In genomic region chr12:27780612-27781408, GRCh38 we compare ENCODE assay signal across 1 cellular context.
TF ChIP-seq lines count a peak whose summit lies in the region.

No MANE protein-coding gene starts in this region.

TF ChIP-seq in HepG2, 621 proteins besides CTCF, POLR2A, EP300 and RAD21 (continued from another document and continues in another):
- TF ChIP-seq LRRFIP1 (CRISPR knock-in tag; conservative IDR thresholded peaks at IDR 0.05): no peak
- TF ChIP-seq ZSCAN21 (CRISPR knock-in tag; IDR thresholded peaks at IDR 0.05; ENCODE audit: borderline replicate concordance): no peak; the same call in 1 of the 2 replicates
- TF ChIP-seq NR2F2 (IDR thresholded peaks at IDR 0.05; ENCODE audit: borderline replicate concordance, low read depth): no peak
- no peak for TF ChIP-seq KDM4B (CRISPR knock-in tag; IDR thresholded peaks at IDR 0.05)
- no peak for TF ChIP-seq HCFC1 (IDR thresholded peaks at IDR 0.05; ENCODE audit: low read depth, low read length)
- TF ChIP-seq JARID2 (CRISPR knock-in tag; IDR thresholded peaks at IDR 0.05; ENCODE audit: insufficient replicate concordance): no peak
- TF ChIP-seq, protein P1, sequence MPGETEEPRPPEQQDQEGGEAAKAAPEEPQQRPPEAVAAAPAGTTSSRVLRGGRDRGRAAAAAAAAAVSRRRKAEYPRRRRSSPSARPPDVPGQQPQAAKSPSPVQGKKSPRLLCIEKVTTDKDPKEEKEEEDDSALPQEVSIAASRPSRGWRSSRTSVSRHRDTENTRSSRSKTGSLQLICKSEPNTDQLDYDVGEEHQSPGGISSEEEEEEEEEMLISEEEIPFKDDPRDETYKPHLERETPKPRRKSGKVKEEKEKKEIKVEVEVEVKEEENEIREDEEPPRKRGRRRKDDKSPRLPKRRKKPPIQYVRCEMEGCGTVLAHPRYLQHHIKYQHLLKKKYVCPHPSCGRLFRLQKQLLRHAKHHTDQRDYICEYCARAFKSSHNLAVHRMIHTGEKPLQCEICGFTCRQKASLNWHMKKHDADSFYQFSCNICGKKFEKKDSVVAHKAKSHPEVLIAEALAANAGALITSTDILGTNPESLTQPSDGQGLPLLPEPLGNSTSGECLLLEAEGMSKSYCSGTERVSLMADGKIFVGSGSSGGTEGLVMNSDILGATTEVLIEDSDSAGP (CRISPR knock-in tag; IDR thresholded peaks at IDR 0.05; ENCODE audit: borderline replicate concordance): peak; percentile 58; the same call in 1 of the 2 replicates
- TF ChIP-seq NFIB (CRISPR knock-in tag; IDR thresholded peaks at IDR 0.05; ENCODE audit: borderline replicate concordance): no peak
- TF ChIP-seq RFX1 (IDR thresholded peaks at IDR 0.05): no peak
- TF ChIP-seq REPIN1 (CRISPR knock-in tag; IDR thresholded peaks at IDR 0.05; ENCODE audit: borderline replicate concordance, low read depth): no peak
- TF ChIP-seq, protein P2, sequence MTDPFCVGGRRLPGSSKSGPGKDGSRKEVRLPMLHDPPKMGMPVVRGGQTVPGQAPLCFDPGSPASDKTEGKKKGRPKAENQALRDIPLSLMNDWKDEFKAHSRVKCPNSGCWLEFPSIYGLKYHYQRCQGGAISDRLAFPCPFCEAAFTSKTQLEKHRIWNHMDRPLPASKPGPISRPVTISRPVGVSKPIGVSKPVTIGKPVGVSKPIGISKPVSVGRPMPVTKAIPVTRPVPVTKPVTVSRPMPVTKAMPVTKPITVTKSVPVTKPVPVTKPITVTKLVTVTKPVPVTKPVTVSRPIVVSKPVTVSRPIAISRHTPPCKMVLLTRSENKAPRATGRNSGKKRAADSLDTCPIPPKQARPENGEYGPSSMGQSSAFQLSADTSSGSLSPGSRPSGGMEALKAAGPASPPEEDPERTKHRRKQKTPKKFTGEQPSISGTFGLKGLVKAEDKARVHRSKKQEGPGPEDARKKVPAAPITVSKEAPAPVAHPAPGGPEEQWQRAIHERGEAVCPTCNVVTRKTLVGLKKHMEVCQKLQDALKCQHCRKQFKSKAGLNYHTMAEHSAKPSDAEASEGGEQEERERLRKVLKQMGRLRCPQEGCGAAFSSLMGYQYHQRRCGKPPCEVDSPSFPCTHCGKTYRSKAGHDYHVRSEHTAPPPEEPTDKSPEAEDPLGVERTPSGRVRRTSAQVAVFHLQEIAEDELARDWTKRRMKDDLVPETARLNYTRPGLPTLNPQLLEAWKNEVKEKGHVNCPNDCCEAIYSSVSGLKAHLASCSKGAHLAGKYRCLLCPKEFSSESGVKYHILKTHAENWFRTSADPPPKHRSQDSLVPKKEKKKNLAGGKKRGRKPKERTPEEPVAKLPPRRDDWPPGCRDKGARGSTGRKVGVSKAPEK (CRISPR knock-in tag; IDR thresholded peaks at IDR 0.05; ENCODE audit: borderline replicate concordance): no peak
- TF ChIP-seq, protein P3, sequence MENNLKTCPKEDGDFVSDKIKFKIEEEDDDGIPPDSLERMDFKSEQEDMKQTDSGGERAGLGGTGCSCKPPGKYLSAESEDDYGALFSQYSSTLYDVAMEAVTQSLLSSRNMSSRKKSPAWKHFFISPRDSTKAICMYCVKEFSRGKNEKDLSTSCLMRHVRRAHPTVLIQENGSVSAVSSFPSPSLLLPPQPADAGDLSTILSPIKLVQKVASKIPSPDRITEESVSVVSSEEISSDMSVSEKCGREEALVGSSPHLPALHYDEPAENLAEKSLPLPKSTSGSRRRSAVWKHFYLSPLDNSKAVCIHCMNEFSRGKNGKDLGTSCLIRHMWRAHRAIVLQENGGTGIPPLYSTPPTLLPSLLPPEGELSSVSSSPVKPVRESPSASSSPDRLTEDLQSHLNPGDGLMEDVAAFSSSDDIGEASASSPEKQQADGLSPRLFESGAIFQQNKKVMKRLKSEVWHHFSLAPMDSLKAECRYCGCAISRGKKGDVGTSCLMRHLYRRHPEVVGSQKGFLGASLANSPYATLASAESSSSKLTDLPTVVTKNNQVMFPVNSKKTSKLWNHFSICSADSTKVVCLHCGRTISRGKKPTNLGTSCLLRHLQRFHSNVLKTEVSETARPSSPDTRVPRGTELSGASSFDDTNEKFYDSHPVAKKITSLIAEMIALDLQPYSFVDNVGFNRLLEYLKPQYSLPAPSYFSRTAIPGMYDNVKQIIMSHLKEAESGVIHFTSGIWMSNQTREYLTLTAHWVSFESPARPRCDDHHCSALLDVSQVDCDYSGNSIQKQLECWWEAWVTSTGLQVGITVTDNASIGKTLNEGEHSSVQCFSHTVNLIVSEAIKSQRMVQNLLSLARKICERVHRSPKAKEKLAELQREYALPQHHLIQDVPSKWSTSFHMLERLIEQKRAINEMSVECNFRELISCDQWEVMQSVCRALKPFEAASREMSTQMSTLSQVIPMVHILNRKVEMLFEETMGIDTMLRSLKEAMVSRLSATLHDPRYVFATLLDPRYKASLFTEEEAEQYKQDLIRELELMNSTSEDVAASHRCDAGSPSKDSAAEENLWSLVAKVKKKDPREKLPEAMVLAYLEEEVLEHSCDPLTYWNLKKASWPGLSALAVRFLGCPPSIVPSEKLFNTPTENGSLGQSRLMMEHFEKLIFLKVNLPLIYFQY (CRISPR knock-in tag; IDR thresholded peaks at IDR 0.05; ENCODE audit: borderline replicate concordance): no peak
- no peak for TF ChIP-seq HMG20B (CRISPR knock-in tag; conservative IDR thresholded peaks at IDR 0.05)
- TF ChIP-seq, protein P4, sequence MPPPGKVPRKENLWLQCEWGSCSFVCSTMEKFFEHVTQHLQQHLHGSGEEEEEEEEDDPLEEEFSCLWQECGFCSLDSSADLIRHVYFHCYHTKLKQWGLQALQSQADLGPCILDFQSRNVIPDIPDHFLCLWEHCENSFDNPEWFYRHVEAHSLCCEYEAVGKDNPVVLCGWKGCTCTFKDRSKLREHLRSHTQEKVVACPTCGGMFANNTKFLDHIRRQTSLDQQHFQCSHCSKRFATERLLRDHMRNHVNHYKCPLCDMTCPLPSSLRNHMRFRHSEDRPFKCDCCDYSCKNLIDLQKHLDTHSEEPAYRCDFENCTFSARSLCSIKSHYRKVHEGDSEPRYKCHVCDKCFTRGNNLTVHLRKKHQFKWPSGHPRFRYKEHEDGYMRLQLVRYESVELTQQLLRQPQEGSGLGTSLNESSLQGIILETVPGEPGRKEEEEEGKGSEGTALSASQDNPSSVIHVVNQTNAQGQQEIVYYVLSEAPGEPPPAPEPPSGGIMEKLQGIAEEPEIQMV (CRISPR knock-in tag; IDR thresholded peaks at IDR 0.05; ENCODE audit: low read depth): no peak
- no peak for TF ChIP-seq TOPORS (CRISPR knock-in tag; IDR thresholded peaks at IDR 0.05)
- peak; percentile 42; the same call in 1 of the 2 replicates for TF ChIP-seq SAP130 (CRISPR knock-in tag; IDR thresholded peaks at IDR 0.05; ENCODE audit: low read depth)
- TF ChIP-seq ARNTL (CRISPR knock-in tag; IDR thresholded peaks at IDR 0.05): peak; percentile 44; the same call in 1 of the 2 replicates
- TF ChIP-seq ZNF101 (CRISPR knock-in tag; IDR thresholded peaks at IDR 0.05; ENCODE audit: borderline replicate concordance, low read depth): no peak
- TF ChIP-seq IRF2 (CRISPR knock-in tag; IDR thresholded peaks at IDR 0.05): no peak
- TF ChIP-seq PLRG1 (conservative IDR thresholded peaks at IDR 0.05): no peak
- TF ChIP-seq THAP9 (CRISPR knock-in tag; IDR thresholded peaks at IDR 0.05; ENCODE audit: borderline replicate concordance): peak; percentile 62; the same call in 1 of the 2 replicates
- TF ChIP-seq ZNF350 (CRISPR knock-in tag; IDR thresholded peaks at IDR 0.05; ENCODE audit: borderline replicate concordance, low read depth): peak; percentile 46; the same call in 1 of the 2 replicates
- TF ChIP-seq NFIC (IDR thresholded peaks at IDR 0.05; ENCODE audit: low read length): no peak
- TF ChIP-seq MED13 (CRISPR knock-in tag; IDR thresholded peaks at IDR 0.05): no peak
- no peak for TF ChIP-seq NR1H2 (CRISPR knock-in tag; IDR thresholded peaks at IDR 0.05; ENCODE audit: borderline replicate concordance, low read depth)
- TF ChIP-seq FOSL1 (CRISPR knock-in tag; IDR thresholded peaks at IDR 0.05; ENCODE audit: borderline replicate concordance): no peak
- peak; percentile 23 for TF ChIP-seq ZMYM4 (CRISPR knock-in tag; IDR thresholded peaks at IDR 0.05)
- TF ChIP-seq ZNF770 (CRISPR knock-in tag; IDR thresholded peaks at IDR 0.05): peak; percentile 79
- TF ChIP-seq, protein P5, sequence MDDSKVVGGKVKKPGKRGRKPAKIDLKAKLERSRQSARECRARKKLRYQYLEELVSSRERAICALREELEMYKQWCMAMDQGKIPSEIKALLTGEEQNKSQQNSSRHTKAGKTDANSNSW (CRISPR knock-in tag; IDR thresholded peaks at IDR 0.05; ENCODE audit: borderline replicate concordance): no peak
- TF ChIP-seq ZBTB38 (CRISPR knock-in tag; IDR thresholded peaks at IDR 0.05): peak; percentile 18; the same call in 1 of the 2 replicates
- TF ChIP-seq, protein P6, sequence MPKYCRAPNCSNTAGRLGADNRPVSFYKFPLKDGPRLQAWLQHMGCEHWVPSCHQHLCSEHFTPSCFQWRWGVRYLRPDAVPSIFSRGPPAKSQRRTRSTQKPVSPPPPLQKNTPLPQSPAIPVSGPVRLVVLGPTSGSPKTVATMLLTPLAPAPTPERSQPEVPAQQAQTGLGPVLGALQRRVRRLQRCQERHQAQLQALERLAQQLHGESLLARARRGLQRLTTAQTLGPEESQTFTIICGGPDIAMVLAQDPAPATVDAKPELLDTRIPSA (CRISPR knock-in tag; IDR thresholded peaks at IDR 0.05; ENCODE audit: borderline replicate concordance): no peak
- TF ChIP-seq BHLHE40 (IDR thresholded peaks at IDR 0.05; ENCODE audit: low read length): no peak
- TF ChIP-seq HNRNPH1 (optimal IDR thresholded peaks at IDR 0.05; ENCODE audit: low read depth, low read length): no peak
- peak; percentile 11 for TF ChIP-seq AGO2 (optimal IDR thresholded peaks at IDR 0.05; ENCODE audit: low read depth, low read length)
- TF ChIP-seq ZFP36 (IDR thresholded peaks at IDR 0.05; ENCODE audit: borderline replicate concordance, low read depth, low read length, partially characterized antibody): no peak
- TF ChIP-seq RFXAP (CRISPR knock-in tag; IDR thresholded peaks at IDR 0.05; ENCODE audit: borderline replicate concordance): 0 out of 2 replicates have a peak, but pooled peaks have one; percentile 21
- TF ChIP-seq HMGXB4 (CRISPR knock-in tag; IDR thresholded peaks at IDR 0.05; ENCODE audit: borderline replicate concordance in 1 of 2, low read depth in 1 of 2): peak in 1 of 2 experiments; percentile 50; a peak in 1 of 4 replicates
- peak; percentile 25; the same call in 1 of the 2 replicates for TF ChIP-seq ZNF160 (CRISPR knock-in tag; IDR thresholded peaks at IDR 0.05)
